Comparison of ENCODE assay signal across 27 cellular contexts in the genomic region with DNA sequence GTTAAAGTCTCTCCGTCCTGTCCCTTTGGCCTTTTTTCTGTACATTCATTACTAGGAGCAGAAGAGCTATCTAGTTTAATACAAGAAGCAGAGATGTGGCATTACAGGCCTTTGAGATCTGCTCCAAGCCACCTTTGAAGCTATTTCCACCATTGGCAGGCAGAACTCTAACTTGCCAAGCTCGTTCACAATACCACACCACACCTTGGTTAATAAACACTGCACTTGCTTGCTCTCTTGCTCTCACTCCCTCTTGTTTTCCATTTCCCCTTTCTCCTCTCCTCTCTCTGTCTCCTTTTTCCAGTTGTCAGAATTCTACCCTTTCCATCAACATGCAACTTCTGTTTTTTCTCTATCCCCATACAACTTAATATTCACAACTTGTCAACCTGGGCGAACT. TPM values are rescaled to one million over a fixed set of nuclear protein-coding genes. Genes with fewer than 3 reads are reported as not detected.
"Had no signal": no experiment of that assay in that cellular context is flagged by ENCODE, and none has a peak within 500 bp of the region (broad histone marks: within the 10 kb centered on the region; RNA-seq: fewer than 3 reads in every experiment).

No MANE protein-coding gene starts in this region.

- H3K4me1 Mint-ChIP-seq: endodermal cell, natural killer cell, neural crest cell had no signal

- H3K9me3 ChIP-seq: esophagus squamous epithelium, heart right ventricle, neutrophil, pancreas, stomach, thyroid gland had no signal

- H3K36me3 ChIP-seq: esophagus squamous epithelium, neutrophil, pancreas, stomach, thyroid gland had no signal

- H3K27ac ChIP-seq: esophagus squamous epithelium, heart right ventricle, neutrophil, pancreas, thyroid gland had no signal

- H3K27me3 ChIP-seq: neutrophil, pancreas, stomach, thyroid gland had no signal

- H3K27ac Mint-ChIP-seq: dendritic cell treated with granulocyte-macrophage colony-stimulating factor and Interleukin-4, amounts not matched to agents 40 ng/mL and 50 ng/mL, for 4 days; endodermal cell; natural killer cell; type B pancreatic cell had no signal

- H3K4me1 ChIP-seq: esophagus squamous epithelium, pancreas, stomach, thyroid gland had no signal

- DNase-seq: effector CD8-positive, alpha-beta T cell; endodermal cell; esophagus squamous epithelium; foreskin melanocyte; glutamatergic neuron; heart right ventricle; hippocampal formation; left cardiac atrium; mesenchymal stem cell; midbrain; natural killer cell; pancreas; stimulated activated CD4-positive, alpha-beta T cell treated with anti-CD3 and anti-CD28 coated beads, Interleukin-12 subunit alpha, Interleukin-12 subunit beta, amount 100 ng/mL, for 4 hours; stimulated activated CD4-positive, alpha-beta T cell treated with anti-CD3 and anti-CD28 coated beads, Interleukin-1b, Interleukin-23, amount 100 ng/mL, for 48 hours; stimulated activated CD4-positive, alpha-beta T cell treated with anti-CD3 and anti-CD28 coated beads, Interleukin-4, amount 100 ng/mL, for 1 hour; stimulated activated CD8-positive, alpha-beta memory T cell treated with anti-CD3 and anti-CD28 coated beads, Interleukin-4, amount 100 ng/mL, for 48 hours; stimulated activated naive CD4-positive, alpha-beta T cell; stomach had no signal

- H3K27me3 Mint-ChIP-seq: dendritic cell treated with granulocyte-macrophage colony-stimulating factor and Interleukin-4, amounts not matched to agents 40 ng/mL and 50 ng/mL, for 4 days had no signal

- H3K4me3 Mint-ChIP-seq: dendritic cell treated with granulocyte-macrophage colony-stimulating factor and Interleukin-4, amounts not matched to agents 40 ng/mL and 50 ng/mL, for 4 days; endodermal cell; natural killer cell; neural crest cell; type B pancreatic cell had no signal

- ATAC-seq: heart right ventricle, left cardiac atrium, natural killer cell, sciatic nerve had no signal

- H3K9me3 Mint-ChIP-seq: dendritic cell treated with granulocyte-macrophage colony-stimulating factor and Interleukin-4, amounts not matched to agents 40 ng/mL and 50 ng/mL, for 4 days; endodermal cell; natural killer cell; neural crest cell; type B pancreatic cell had no signal

- H3K4me3 ChIP-seq: esophagus squamous epithelium, heart right ventricle, pancreas, smooth muscle cell, stomach, thyroid gland had no signal

- H3K36me3 Mint-ChIP-seq: natural killer cell, type B pancreatic cell had no signal

RNA-seq across cellular contexts. Expression of gene SELE, which starts 7.0 kb away (rescaled TPM):
- total RNA-seq: endodermal cell, epithelial cell of proximal tubule, kidney epithelial cell, natural killer cell, neural crest cell, smooth muscle cell had no signal

RNA-seq across cellular contexts. Expression of gene SELL, which starts 15.4 kb away (rescaled TPM):
- total RNA-seq: epithelial cell of proximal tubule, kidney epithelial cell, neural crest cell had no signal
